8 cellular contexts compared by ENCODE assay signal in the genomic region with DNA sequence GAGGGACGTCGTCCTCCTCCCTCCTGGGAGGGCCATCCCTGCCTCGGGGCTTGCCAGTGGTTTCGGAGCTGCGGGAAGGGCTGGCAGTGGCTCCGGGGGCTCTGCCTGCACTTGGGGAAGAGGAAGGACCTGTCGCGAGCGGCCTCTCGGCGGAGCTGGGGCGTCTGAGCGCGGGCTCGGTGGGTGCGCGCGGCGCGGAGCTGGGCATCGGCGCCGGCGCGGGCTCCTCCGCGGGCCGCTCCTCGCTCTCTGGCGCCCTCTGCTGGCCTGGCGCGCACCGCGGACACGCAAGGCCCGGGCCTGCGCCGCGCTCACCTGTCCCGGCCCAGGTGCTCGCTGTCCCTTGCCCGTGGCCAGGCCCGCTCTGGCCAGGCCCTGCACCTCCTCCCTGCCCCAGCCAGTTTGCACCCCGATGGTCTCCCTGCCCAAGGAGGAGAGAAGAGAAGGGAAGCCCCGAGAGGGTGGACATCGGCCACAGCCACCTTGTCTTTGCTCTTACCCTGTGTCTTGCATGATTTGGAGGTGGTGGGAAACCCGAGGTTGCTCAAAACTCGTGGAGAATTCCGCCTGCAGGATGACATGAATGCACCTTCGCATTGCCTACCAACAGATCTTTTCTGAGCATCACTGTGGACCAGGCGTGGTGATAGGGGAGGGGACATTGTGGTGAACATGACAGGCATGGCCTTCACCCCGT.
A peak's percentile ranks its signal among the peaks of the same experiment; 100 is the strongest.
DNase-seq lines count a peak whose midpoint lies in the region; ATAC-seq, FAIRE-seq and TF ChIP-seq lines count a peak whose summit lies in the region.
"Not testable (repeated sequence)": the region's sequence is repeated elsewhere in the genome, so short reads cannot be mapped to it uniquely, and the experiment has no call there.

No MANE protein-coding gene starts in this region.

- intact Hi-C loops in ovary (cut with DNase I), result not testable (repeated sequence)

- not testable (repeated sequence) for H3K27ac ChIP-seq in caudate nucleus (ENCODE audit: low read depth, low read length); ovary

- not testable (repeated sequence) for H3K9me3 ChIP-seq in ovary

- 8 to 22% (median 8%) methylated on average over 25 to 52 of the region's 52 CpGs for WGBS in ovary, 3 donors

- not testable (repeated sequence) for H3K9me3 Mint-ChIP-seq in activated CD8-positive, alpha-beta T cell treated with anti-CD3 and anti-CD28 coated beads, Interleukin-2, amount 10 ng/mL, durations not matched to agents 7 days and 5 days (ENCODE audit: insufficient read depth)

- not testable (repeated sequence) for H3K27ac Mint-ChIP-seq in activated CD8-positive, alpha-beta T cell treated with anti-CD3 and anti-CD28 coated beads, Interleukin-2, amount 10 ng/mL, durations not matched to agents 7 days and 5 days

- H3K4me3 Mint-ChIP-seq in activated CD8-positive, alpha-beta T cell treated with anti-CD3 and anti-CD28 coated beads, Interleukin-2, amount 10 ng/mL, durations not matched to agents 7 days and 5 days, result peak overlapping the region; percentile 56

- not testable (repeated sequence) for H3K4me1 Mint-ChIP-seq in activated CD8-positive, alpha-beta T cell treated with anti-CD3 and anti-CD28 coated beads, Interleukin-2, amount 10 ng/mL, durations not matched to agents 7 days and 5 days (ENCODE audit: low read depth)

- not testable (repeated sequence) for H3K27me3 ChIP-seq in ovary

- ATAC-seq in activated CD8-positive, alpha-beta T cell treated with anti-CD3 and anti-CD28 coated beads, Interleukin-2, amount 10 ng/mL, durations not matched to agents 7 days and 5 days, result peak; percentile 92

- not testable (repeated sequence) for FAIRE-seq in HTR-8/SVneo (lab: Jason Lieb, UNC)

- H3K4me1 ChIP-seq in ovary (ENCODE audit: insufficient read depth), result not testable (repeated sequence)

- CTCF ChIA-PET in activated CD8-positive, alpha-beta T cell treated with anti-CD3 and anti-CD28 coated beads, Interleukin-2, amount 10 ng/mL, durations not matched to agents 7 days and 5 days (lab: Charles Lee), result interaction anchor here (0.7 to 0.8 kb wide), 2 partner anchors 32 to 368 kb away, joined by 3 read pairs; no protein-coding TSS in a partner anchor

- TF ChIP-seq EP300 in ovary (IDR thresholded peaks at IDR 0.05), result not testable (repeated sequence)

- TF ChIP-seq CTCF in ovary (IDR thresholded peaks at IDR 0.05), result peak; percentile 12 to 65 (median 36)

- DNase-seq in COLO668 (lab: John Stamatoyannopoulos, UW; ENCODE audit: unreplicated experiment), result peak; percentile 78
- DNase-seq in HTR-8/SVneo (ENCODE audit: insufficient read length, low spot score), result peak; percentile 36
- peak; percentile 19 for DNase-seq in NOMO-1 treated with DMSO at 0.1 percent for 48 hours (lab: John Stamatoyannopoulos, UW; ENCODE audit: unreplicated experiment)
- DNase-seq in activated CD8-positive, alpha-beta T cell treated with anti-CD3 and anti-CD28 coated beads, Interleukin-2, amount 10 ng/mL, durations not matched to agents 7 days and 5 days, result peak; percentile 70
- peak in 33 of 61 donors; percentile 6 to 59 (median 23) for DNase-seq in caudate nucleus (lab: John Stamatoyannopoulos, UW)
- DNase-seq in hippocampal formation (lab: John Stamatoyannopoulos, UW), result peak; percentile 9 to 31
- peak in 4 of 5 donors; percentile 15 to 70 (median 40) for DNase-seq in ovary
- peak; percentile 31 to 52 for DNase-seq in stimulated activated CD8-positive, alpha-beta memory T cell treated with anti-CD3 and anti-CD28 coated beads, Interleukin-7, amount 100 ng/mL, for 48 hours (ENCODE audit: extremely low read depth in 1 of 2, low read depth in 1 of 2)

- H3K36me3 Mint-ChIP-seq in activated CD8-positive, alpha-beta T cell treated with anti-CD3 and anti-CD28 coated beads, Interleukin-2, amount 10 ng/mL, durations not matched to agents 7 days and 5 days (ENCODE audit: low read depth), result not testable (repeated sequence)

- H3K27me3 Mint-ChIP-seq in activated CD8-positive, alpha-beta T cell treated with anti-CD3 and anti-CD28 coated beads, Interleukin-2, amount 10 ng/mL, durations not matched to agents 7 days and 5 days (ENCODE audit: low read depth), result peaks cover 21% of the 10 kb centered on the region

- POLR2A ChIA-PET in activated CD8-positive, alpha-beta T cell treated with anti-CD3 and anti-CD28 coated beads, Interleukin-2, amount 10 ng/mL, durations not matched to agents 7 days and 5 days (lab: Charles Lee), result not testable (repeated sequence)

- not testable (repeated sequence) for H3K36me3 ChIP-seq in ovary

- H3K4me3 ChIP-seq in ovary, result peak overlapping the region; percentile 29

- TF ChIP-seq POLR2A in ovary (IDR thresholded peaks at IDR 0.05), result not testable (repeated sequence)

Comparison
In these comparisons a context has a peak if more than half of its experiments do, and no peak if none do; other contexts are left out.
1. DNase-seq: peak in every context shown above with its lines; median percentile 78 in COLO668; 70 in activated CD8-positive, alpha-beta T cell treated with anti-CD3 and anti-CD28 coated beads, Interleukin-2, amount 10 ng/mL, durations not matched to agents 7 days and 5 days; 42 in stimulated activated CD8-positive, alpha-beta memory T cell treated with anti-CD3 and anti-CD28 coated beads, Interleukin-7, amount 100 ng/mL, for 48 hours; 40 in ovary; 36 in HTR-8/SVneo; 23 in caudate nucleus; 20 in hippocampal formation; 19 in NOMO-1 treated with DMSO at 0.1 percent for 48 hours.